11 cellular contexts compared by ENCODE assay signal in genomic region chr6:69881322-69882151, GRCh38. TPM values are rescaled to one million over a fixed set of nuclear protein-coding genes. Genes with fewer than 3 reads are reported as not detected.
DNase-seq lines count a peak whose midpoint lies in the region; ATAC-seq and TF ChIP-seq lines count a peak whose summit lies in the region.
"Had no signal": no experiment of that assay in that cellular context is flagged by ENCODE, and none has a peak within 500 bp of the region (broad histone marks: within the 10 kb centered on the region; RNA-seq: fewer than 3 reads in every experiment).

No MANE protein-coding gene starts in this region.

- POLR2A ChIA-PET in naive thymus-derived CD8-positive, alpha-beta T cell (lab: Charles Lee), result interaction anchor here (1.0 kb wide), 1 partner anchor 15 kb away, joined by 3 read pairs; no protein-coding TSS in a partner anchor

- H3K9me3 ChIP-seq in upper lobe of left lung, result no peaks in the 10 kb centered on the region
- H3K9me3 ChIP-seq: neutrophil had no signal

- H3K36me3 Mint-ChIP-seq in naive thymus-derived CD8-positive, alpha-beta T cell, result no peaks in the 10 kb centered on the region

- no peak for TF ChIP-seq CTCF in upper lobe of left lung (IDR thresholded peaks at IDR 0.05)

- 54 to 65% methylated on average over 10 of the region's 10 CpGs for WGBS in upper lobe of left lung, 2 donors

- H3K4me1 ChIP-seq in upper lobe of left lung, result no peaks in the 10 kb centered on the region

- peak overlapping the region in 3 of 10 donors; percentile 34 to 80 (median 74) for H3K27ac Mint-ChIP-seq in naive thymus-derived CD8-positive, alpha-beta T cell
- H3K27ac Mint-ChIP-seq: activated T-helper 17 cell treated with anti-CD3 and anti-CD28 coated beads, Interleukin-2, amount 50 U/mL, for 72 hours had no signal

- no peak overlapping the region for H3K27ac ChIP-seq in upper lobe of left lung
- H3K27ac ChIP-seq: neutrophil had no signal

- peaks cover 0 to 26% (median 0%) of the 10 kb centered on the region in 4 donors for H3K4me1 Mint-ChIP-seq in naive thymus-derived CD8-positive, alpha-beta T cell
- H3K4me1 Mint-ChIP-seq: activated T-helper 17 cell treated with anti-CD3 and anti-CD28 coated beads, Interleukin-2, amount 50 U/mL, for 72 hours had no signal

- no peak for TF ChIP-seq EP300 in upper lobe of left lung (IDR thresholded peaks at IDR 0.05)

- no peak for DNase-seq in naive thymus-derived CD8-positive, alpha-beta T cell
- DNase-seq in NCI-H2081 (lab: John Stamatoyannopoulos, UW), result no peak
- no peak for DNase-seq in upper lobe of left lung
- DNase-seq in T-helper 2 cell, result no peak
- DNase-seq: MM.1S had no signal

- no peaks in the 10 kb centered on the region for H3K36me3 ChIP-seq in upper lobe of left lung
- H3K36me3 ChIP-seq: neutrophil had no signal

- peak overlapping the region in 2 of 10 donors; percentile 32 to 57 for H3K4me3 Mint-ChIP-seq in naive thymus-derived CD8-positive, alpha-beta T cell
- H3K4me3 Mint-ChIP-seq: activated T-helper 17 cell treated with anti-CD3 and anti-CD28 coated beads, Interleukin-2, amount 50 U/mL, for 72 hours; T-cell had no signal

- peaks cover 8 to 33% (median 11%) of the 10 kb centered on the region in 5 donors for H3K27me3 Mint-ChIP-seq in naive thymus-derived CD8-positive, alpha-beta T cell

- ATAC-seq in GM19025 (IDR thresholded peaks at IDR 0.05; ENCODE audit: low read depth, unreplicated experiment), result peak; percentile 83
- peak; percentile 88 for ATAC-seq in HG02588 (IDR thresholded peaks at IDR 0.05; ENCODE audit: unreplicated experiment)
- peak; percentile 78 for ATAC-seq in HG03520 (IDR thresholded peaks at IDR 0.05; ENCODE audit: unreplicated experiment)
- peak; percentile 42 to 61 for ATAC-seq in naive thymus-derived CD8-positive, alpha-beta T cell
- no peak for ATAC-seq in upper lobe of left lung (ENCODE audit: low FRiP score in 2 of 2)
- ATAC-seq: activated T-helper 17 cell treated with anti-CD3 and anti-CD28 coated beads, Interleukin-2, amount 50 U/mL, for 72 hours had no signal

- H3K4me3 ChIP-seq in upper lobe of left lung, result no peak overlapping the region

- no peak for TF ChIP-seq POLR2A in upper lobe of left lung (IDR thresholded peaks at IDR 0.05)

- H3K9me3 Mint-ChIP-seq in naive thymus-derived CD8-positive, alpha-beta T cell, result no peaks in the 10 kb centered on the region
- H3K9me3 Mint-ChIP-seq: activated T-helper 17 cell treated with anti-CD3 and anti-CD28 coated beads, Interleukin-2, amount 50 U/mL, for 72 hours; T-cell had no signal

- H3K27me3 ChIP-seq in upper lobe of left lung, result no peaks in the 10 kb centered on the region

RNA-seq across cellular contexts. Expression of gene COL19A1, which starts 15.2 kb away (rescaled TPM):
- total RNA-seq in naive thymus-derived CD8-positive, alpha-beta T cell, result 1 to 10 TPM; 1.8 to 2.1 TPM
- under 1 TPM in 2 of 3 donors, not detected in 1; 0.02 to 0.05 TPM for polyA plus RNA-seq in naive thymus-derived CD8-positive, alpha-beta T cell
- total RNA-seq in upper lobe of left lung, result 1 to 10 TPM in 1 of 6 donors, under 1 TPM in 1, not detected in 4; 0.49 to 1.0 TPM

Comparison
In these comparisons a context has a peak if more than half of its experiments do, and no peak if none do; other contexts are left out.
1. ATAC-seq: peak in GM19025 (single experiment), HG02588 (single experiment), HG03520 (single experiment) and naive thymus-derived CD8-positive, alpha-beta T cell (2 of 2); none in upper lobe of left lung (0 of 2).